In genomic region chr16:87063543-87063942, GRCh38 we compare ENCODE assay signal across 16 cellular contexts.
"Had no signal": no experiment of that assay in that cellular context is flagged by ENCODE, and none has a peak within 500 bp of the region (broad histone marks: within the 10 kb centered on the region; RNA-seq: fewer than 3 reads in every experiment).

No MANE protein-coding gene starts in this region.

- DNase-seq: activated CD4-positive, alpha-beta T cell treated with anti-CD3 and anti-CD28 coated beads for 36 hours; activated T-cell treated with anti-CD3 and anti-CD28 coated beads for 4 hours; amygdala; effector CD8-positive, alpha-beta T cell; erythroblast; naive B cell; nucleus accumbens; stimulated activated CD4-positive, alpha-beta T cell treated with anti-CD3 and anti-CD28 coated beads, Interleukin-2, amount 100 ng/mL, for 24 hours; stimulated activated naive CD4-positive, alpha-beta T cell; substantia nigra; T-helper 1 cell; WERI-Rb-1 had no signal

- H3K27me3 ChIP-seq: right lobe of liver had no signal

- H3K36me3 ChIP-seq: prostate gland, right lobe of liver, WERI-Rb-1 had no signal

- H3K4me3 ChIP-seq: lung, prostate gland, right lobe of liver had no signal

- H3K4me1 ChIP-seq: prostate gland, right lobe of liver had no signal

- H3K27ac ChIP-seq: prostate gland, right lobe of liver, WERI-Rb-1 had no signal

- ATAC-seq: activated CD4-positive, alpha-beta T cell treated with anti-CD3 and anti-CD28 coated beads for 36 hours; activated naive CD4-positive, alpha-beta T cell treated with anti-CD3 and anti-CD28 coated beads, Interleukin-2, amount 50 U/mL, for 72 hours; right lobe of liver had no signal

- H3K9me3 ChIP-seq: prostate gland, right lobe of liver had no signal
